ENCODE assay signal across 15 cellular contexts in genomic region chr12:28552472-28553061, GRCh38.
DNase-seq lines count a peak whose midpoint lies in the region; ATAC-seq, FAIRE-seq and TF ChIP-seq lines count a peak whose summit lies in the region.
"Had no signal": no experiment of that assay in that cellular context is flagged by ENCODE, and none has a peak within 500 bp of the region (broad histone marks: within the 10 kb centered on the region; RNA-seq: fewer than 3 reads in every experiment).

No MANE protein-coding gene starts in this region.

- CTCF ChIA-PET in H1 (lab: Charles Lee; ENCODE audit: partially characterized antibody), result interaction anchor here (1.2 kb wide), 1 partner anchor 32 kb away, joined by 5 read pairs; no protein-coding TSS in a partner anchor

- H3K4me3 Mint-ChIP-seq in natural killer cell treated with Interleukin-12 subunit alpha and Interleukin-12 subunit beta and Interleukin-15 and Interleukin-18, amount 100 ng/mL, for 72 hours, result peak overlapping the region; percentile 65
- no peak overlapping the region for H3K4me3 Mint-ChIP-seq in natural killer cell
- H3K4me3 Mint-ChIP-seq in T-helper 2 cell treated with Interferon-gamma antibody and Interleukin-4, amounts not matched to agents 5 μg/mL and 100 μg/mL, for 36 hours, result no peak overlapping the region
- H3K4me3 Mint-ChIP-seq in GM23338, result no peak overlapping the region
- H3K4me3 Mint-ChIP-seq: CD8-positive, alpha-beta T cell had no signal

- no peak overlapping the region for H2BK20ac ChIP-seq in H1 (ENCODE audit: low read length)

- H3K9me3 ChIP-seq in H1 (ENCODE audit: insufficient read depth in 2 of 2, low read depth in 1 of 2, low read length in 1 of 2), result no peaks in the 10 kb centered on the region
- H3K9me3 ChIP-seq in transverse colon, result no peaks in the 10 kb centered on the region

- FAIRE-seq in H1 (lab: Jason Lieb, UNC), result no peak
- FAIRE-seq: HepG2 had no signal

- no peak overlapping the region for H2BK12ac ChIP-seq in H1 (ENCODE audit: low read depth, low read length)

- H3F3A ChIP-seq in GM23338 (replicated peaks; ENCODE audit: low read depth), result no peaks in the 10 kb centered on the region

- no peak for TF ChIP-seq RAD21 in H1 (IDR thresholded peaks at IDR 0.05 in 1 of 2, conservative IDR thresholded peaks at IDR 0.05 in 1 of 2; ENCODE audit: low read depth in 2 of 2, low read length in 2 of 2)

- H4K8ac ChIP-seq in H1 (ENCODE audit: extremely low read depth, insufficient read depth, low read length), result no peak overlapping the region

- TF ChIP-seq EP300 in H1 (IDR thresholded peaks at IDR 0.05; ENCODE audit: borderline replicate concordance in 1 of 2, low read depth in 2 of 2, low read length in 2 of 2) (no peak), transverse colon (IDR thresholded peaks at IDR 0.05; ENCODE audit: low read depth) (no peak)

- peaks cover 4 to 13% of the 10 kb centered on the region in 2 donors for H3K4me1 Mint-ChIP-seq in natural killer cell treated with Interleukin-12 subunit alpha and Interleukin-12 subunit beta and Interleukin-15 and Interleukin-18, amount 100 ng/mL, for 72 hours (ENCODE audit: low read depth in 2 of 2)
- no peaks in the 10 kb centered on the region for H3K4me1 Mint-ChIP-seq in natural killer cell
- H3K4me1 Mint-ChIP-seq in T-helper 2 cell treated with Interferon-gamma antibody and Interleukin-4, amounts not matched to agents 5 μg/mL and 100 μg/mL, for 36 hours (ENCODE audit: low read depth), result no peaks in the 10 kb centered on the region
- peaks cover 26% of the 10 kb centered on the region for H3K4me1 Mint-ChIP-seq in GM23338

- H4K5ac ChIP-seq in H1 (ENCODE audit: insufficient read length, low read depth, low read length), result no peak overlapping the region

- H3K23ac ChIP-seq in H1 (ENCODE audit: insufficient read length), result no peak overlapping the region

- no peak overlapping the region for H2BK5ac ChIP-seq in H1 (ENCODE audit: low read depth, low read length)

- no peaks in the 10 kb centered on the region for H3K23me2 ChIP-seq in H1 (ENCODE audit: low read depth, low read length)

- H3K36me3 Mint-ChIP-seq in natural killer cell treated with Interleukin-12 subunit alpha and Interleukin-12 subunit beta and Interleukin-15 and Interleukin-18, amount 100 ng/mL, for 72 hours, result no peaks in the 10 kb centered on the region
- H3K36me3 Mint-ChIP-seq in natural killer cell, result peaks cover 6% of the 10 kb centered on the region
- H3K36me3 Mint-ChIP-seq in T-helper 2 cell treated with Interferon-gamma antibody and Interleukin-4, amounts not matched to agents 5 μg/mL and 100 μg/mL, for 36 hours (ENCODE audit: low read depth), result no peaks in the 10 kb centered on the region
- no peaks in the 10 kb centered on the region for H3K36me3 Mint-ChIP-seq in GM23338 (ENCODE audit: low read depth)

- H3K9me3 Mint-ChIP-seq in natural killer cell treated with Interleukin-12 subunit alpha and Interleukin-12 subunit beta and Interleukin-15 and Interleukin-18, amount 100 ng/mL, for 72 hours, result no peaks in the 10 kb centered on the region
- H3K9me3 Mint-ChIP-seq in natural killer cell (no peaks in the 10 kb centered on the region), GM23338 (no peaks in the 10 kb centered on the region)
- no peaks in the 10 kb centered on the region for H3K9me3 Mint-ChIP-seq in T-helper 2 cell treated with Interferon-gamma antibody and Interleukin-4, amounts not matched to agents 5 μg/mL and 100 μg/mL, for 36 hours
- H3K9me3 Mint-ChIP-seq: CD8-positive, alpha-beta T cell had no signal

- H3K79me2 ChIP-seq in H1 (ENCODE audit: control insufficient read depth in 1 of 2, insufficient read depth in 2 of 2, low read length in 2 of 2), result no peaks in the 10 kb centered on the region
- H3K79me2 ChIP-seq in GM23338 (replicated peaks; ENCODE audit: insufficient read depth), result no peaks in the 10 kb centered on the region

- no peak for TF ChIP-seq POLR2A in H1 (IDR thresholded peaks at IDR 0.05; ENCODE audit: control extremely low read depth in 1 of 2, low read depth in 2 of 2, low read length in 2 of 2)
- TF ChIP-seq POLR2A in transverse colon (IDR thresholded peaks at IDR 0.05), result no peak

- no peak overlapping the region for H3K18ac ChIP-seq in H1 (ENCODE audit: extremely low read depth, low read length)

- H3K4me2 ChIP-seq in H1 (ENCODE audit: insufficient read depth in 1 of 2, low read depth in 2 of 2, low read length in 2 of 2) (no peak overlapping the region), GM23338 (no peak overlapping the region)

- H3K27me3 Mint-ChIP-seq in natural killer cell treated with Interleukin-12 subunit alpha and Interleukin-12 subunit beta and Interleukin-15 and Interleukin-18, amount 100 ng/mL, for 72 hours, result no peaks in the 10 kb centered on the region
- no peaks in the 10 kb centered on the region for H3K27me3 Mint-ChIP-seq in natural killer cell (ENCODE audit: low read depth in 2 of 2)
- no peaks in the 10 kb centered on the region for H3K27me3 Mint-ChIP-seq in T-helper 2 cell treated with Interferon-gamma antibody and Interleukin-4, amounts not matched to agents 5 μg/mL and 100 μg/mL, for 36 hours (ENCODE audit: low read depth)
- no peaks in the 10 kb centered on the region for H3K27me3 Mint-ChIP-seq in GM23338 (ENCODE audit: insufficient read depth, low read depth, poor library complexity)

- H3K9me2 ChIP-seq in GM23338 (ENCODE audit: insufficient read depth), result no peaks in the 10 kb centered on the region

- H3K36me3 ChIP-seq in H1 (ENCODE audit: control insufficient read depth in 2 of 4, insufficient read depth in 4 of 4, low read length in 3 of 4) (no peaks in the 10 kb centered on the region), transverse colon (no peaks in the 10 kb centered on the region), GM23338 (ENCODE audit: insufficient read depth) (no peaks in the 10 kb centered on the region)

- intact Hi-C loops in natural killer cell (cut with micrococcal nuclease), result no loop called here
- intact Hi-C loops in transverse colon (cut with DNase I; ENCODE audit: low total_unique reads), result no loop called here

- H3K27ac Mint-ChIP-seq in natural killer cell treated with Interleukin-12 subunit alpha and Interleukin-12 subunit beta and Interleukin-15 and Interleukin-18, amount 100 ng/mL, for 72 hours, result peak overlapping the region; percentile 6 to 78
- no peak overlapping the region for H3K27ac Mint-ChIP-seq in natural killer cell
- peak overlapping the region; percentile 2 for H3K27ac Mint-ChIP-seq in T-helper 2 cell treated with Interferon-gamma antibody and Interleukin-4, amounts not matched to agents 5 μg/mL and 100 μg/mL, for 36 hours
- H3K27ac Mint-ChIP-seq in GM23338, result no peak overlapping the region
- H3K27ac Mint-ChIP-seq: CD8-positive, alpha-beta T cell had no signal

- no peak overlapping the region for H2BK15ac ChIP-seq in H1 (ENCODE audit: low read length)

- no peak for DNase-seq in natural killer cell treated with Interleukin-12 subunit alpha and Interleukin-12 subunit beta and Interleukin-15 and Interleukin-18, amount 100 ng/mL, for 72 hours (ENCODE audit: low spot score)
- DNase-seq in natural killer cell, result no peak
- DNase-seq in T-helper 2 cell treated with Interferon-gamma antibody and Interleukin-4, amounts not matched to agents 5 μg/mL and 100 μg/mL, for 36 hours (ENCODE audit: low spot score), result no peak
- DNase-seq in H1 (ENCODE audit: low read depth in 1 of 2, low spot score in 2 of 2), result no peak
- no peak for DNase-seq in transverse colon
- DNase-seq in GM23338 (ENCODE audit: low spot score), result no peak
- no peak for DNase-seq in central memory CD4-positive, alpha-beta T cell
- DNase-seq: CD8-positive, alpha-beta T cell; Karpas-422; MM.1S; NCI-H1105; NCI-H1694 treated with DMSO at 0.1 percent for 48 hours; NCI-H446; PC-3 had no signal

- no peak overlapping the region for H3K14ac ChIP-seq in H1 (ENCODE audit: insufficient read length)

- H4K20me1 ChIP-seq in H1 (replicated peaks in 1 of 2; ENCODE audit: control insufficient read depth in 1 of 2, insufficient read depth in 2 of 2, low read length in 2 of 2), result no peaks in the 10 kb centered on the region
- H4K20me1 ChIP-seq in GM23338 (replicated peaks; ENCODE audit: insufficient read depth), result no peaks in the 10 kb centered on the region

- no peak overlapping the region for H3K4ac ChIP-seq in H1 (replicated peaks; ENCODE audit: insufficient read length, low read depth, low read length)

- 83% methylated on average over 3 of the region's 3 CpGs; no CpG with 5 or more reads in 1 of the 2 experiments for WGBS in H1 (ENCODE audit: extremely low coverage in 1 of 2, insufficient coverage in 1 of 2, insufficient read length in 1 of 2, insufficient replicate concordance in 2 of 2, low coverage in 1 of 2, low lambda C conversion rate in 2 of 2, missing lambda C conversion rate in 1 of 2), 2 experiments
- 77 to 80% methylated on average over 3 of the region's 3 CpGs for WGBS in transverse colon (ENCODE audit: low coverage in 1 of 2), 2 donors

- peak overlapping the region; percentile 37 for H3K56ac ChIP-seq in H1 (replicated peaks; ENCODE audit: insufficient read length, low read depth, low read length)

- H3K27ac ChIP-seq in H1 (ENCODE audit: low read depth, low read length) (no peak overlapping the region), transverse colon (no peak overlapping the region), GM23338 (ENCODE audit: low read depth) (no peak overlapping the region)

- no peak overlapping the region for H2AK5ac ChIP-seq in H1 (ENCODE audit: low read depth, low read length)

- peak overlapping the region; percentile 39 for H2BK120ac ChIP-seq in H1 (replicated peaks; ENCODE audit: low read depth, low read length)

- no peak overlapping the region for H3K9ac ChIP-seq in H1 (replicated peaks in 1 of 4; ENCODE audit: extremely low read depth in 1 of 4, low read depth in 3 of 4, low read length in 3 of 4)

- no peaks in the 10 kb centered on the region for H3K79me1 ChIP-seq in H1 (ENCODE audit: low read depth, low read length)

- H3K4me3 ChIP-seq in H1 (ENCODE audit: extremely low read depth in 1 of 4, insufficient read depth in 2 of 4, low read depth in 3 of 4, low read length in 4 of 4) (no peak overlapping the region), transverse colon (no peak overlapping the region), GM23338 (no peak overlapping the region)

- TF ChIP-seq CTCF in natural killer cell (IDR thresholded peaks at IDR 0.05), result no peak
- TF ChIP-seq CTCF in H1 (IDR thresholded peaks at IDR 0.05; ENCODE audit: control extremely low read depth in 1 of 3, insufficient read depth in 1 of 3, low read depth in 1 of 3, low read length in 3 of 3), result no peak
- TF ChIP-seq CTCF in transverse colon (IDR thresholded peaks at IDR 0.05), result no peak
- TF ChIP-seq CTCF in GM23338 (conservative IDR thresholded peaks at IDR 0.05; ENCODE audit: low read depth in 2 of 2), result no peak

- POLR2A ChIA-PET in H1 (lab: Charles Lee; ENCODE audit: partially characterized antibody), result no interaction called here

- in situ Hi-C loops in transverse colon (cut with MboI; ENCODE audit: low pct_ligation_motif_present in 1 of 4, low pct_unique_long_range_greater_than_20kb in 1 of 4, low sequenced_read_pairs in 3 of 4), result no loop called here

- peak; percentile 45 to 84 for ATAC-seq in natural killer cell treated with Interleukin-12 subunit alpha and Interleukin-12 subunit beta and Interleukin-15 and Interleukin-18, amount 100 ng/mL, for 72 hours
- no peak for ATAC-seq in natural killer cell
- no peak for ATAC-seq in GM23338
- ATAC-seq: CD8-positive, alpha-beta T cell; HepG2; PC-3 had no signal

- no peak overlapping the region for H2AFZ ChIP-seq in H1 (ENCODE audit: low read length)
- H2AFZ ChIP-seq in GM23338, result no peak overlapping the region

- peaks cover 0 to 7% (median 3%) of the 10 kb centered on the region in 4 experiments; a peak in 2 of 7 replicates for H3K4me1 ChIP-seq in H1 (replicated peaks in 1 of 4; ENCODE audit: control insufficient read depth in 3 of 4, insufficient read depth in 4 of 4, low read length in 3 of 4)
- peaks cover 0 to 4% (median 0%) of the 10 kb centered on the region in 4 donors for H3K4me1 ChIP-seq in transverse colon
- H3K4me1 ChIP-seq in GM23338 (ENCODE audit: insufficient read depth), result peaks cover 15% of the 10 kb centered on the region

- no peaks in the 10 kb centered on the region; a peak in 1 of 7 replicates for H3K27me3 ChIP-seq in H1 (replicated peaks in 1 of 4; ENCODE audit: control insufficient read depth in 3 of 4, extremely low read depth in 1 of 4, insufficient read depth in 3 of 4, low read length in 3 of 4)
- H3K27me3 ChIP-seq in transverse colon, result no peaks in the 10 kb centered on the region
- no peaks in the 10 kb centered on the region for H3K27me3 ChIP-seq in GM23338 (ENCODE audit: insufficient read depth)

- H4K91ac ChIP-seq in H1 (replicated peaks; ENCODE audit: insufficient read length, low read length), result no peak overlapping the region

Comparison
In these comparisons a context has a peak if more than half of its experiments do, and no peak if none do; other contexts are left out.
1. ATAC-seq: peak in natural killer cell treated with Interleukin-12 subunit alpha and Interleukin-12 subunit beta and Interleukin-15 and Interleukin-18, amount 100 ng/mL, for 72 hours (2 of 2); none in natural killer cell (0 of 3) and GM23338 (single experiment).
2. H3K27ac Mint-ChIP-seq: peak in natural killer cell treated with Interleukin-12 subunit alpha and Interleukin-12 subunit beta and Interleukin-15 and Interleukin-18, amount 100 ng/mL, for 72 hours (2 of 2) and T-helper 2 cell treated with Interferon-gamma antibody and Interleukin-4, amounts not matched to agents 5 μg/mL and 100 μg/mL, for 36 hours (single experiment); none in natural killer cell (0 of 2) and GM23338 (single experiment).